1 cellular context compared by ENCODE assay signal in the genomic region with DNA sequence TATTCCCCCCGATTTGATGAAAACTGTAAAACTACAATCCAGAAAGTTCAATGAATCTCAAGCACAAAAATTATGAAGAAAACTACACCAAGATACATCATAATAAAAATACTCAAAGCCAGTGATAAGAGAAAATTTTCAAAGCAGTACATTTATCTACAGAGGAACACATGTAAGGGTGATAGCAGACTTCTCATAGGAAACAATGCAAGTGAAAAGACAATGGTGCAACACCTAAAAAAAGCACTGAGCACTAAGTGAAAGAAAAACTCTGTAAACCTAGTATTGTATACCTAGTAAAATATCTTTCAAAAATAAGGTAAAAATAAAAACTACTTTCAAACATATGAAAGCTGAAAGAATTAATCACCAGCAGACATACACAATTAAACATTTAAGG.
A peak's percentile ranks its signal among the peaks of the same experiment; 100 is the strongest.
TF ChIP-seq lines count a peak whose summit lies in the region.

No MANE protein-coding gene starts in this region.

TF ChIP-seq in K562, 482 proteins besides CTCF, POLR2A, EP300 and RAD21 (continued from another document):
- TF ChIP-seq, protein P1, sequence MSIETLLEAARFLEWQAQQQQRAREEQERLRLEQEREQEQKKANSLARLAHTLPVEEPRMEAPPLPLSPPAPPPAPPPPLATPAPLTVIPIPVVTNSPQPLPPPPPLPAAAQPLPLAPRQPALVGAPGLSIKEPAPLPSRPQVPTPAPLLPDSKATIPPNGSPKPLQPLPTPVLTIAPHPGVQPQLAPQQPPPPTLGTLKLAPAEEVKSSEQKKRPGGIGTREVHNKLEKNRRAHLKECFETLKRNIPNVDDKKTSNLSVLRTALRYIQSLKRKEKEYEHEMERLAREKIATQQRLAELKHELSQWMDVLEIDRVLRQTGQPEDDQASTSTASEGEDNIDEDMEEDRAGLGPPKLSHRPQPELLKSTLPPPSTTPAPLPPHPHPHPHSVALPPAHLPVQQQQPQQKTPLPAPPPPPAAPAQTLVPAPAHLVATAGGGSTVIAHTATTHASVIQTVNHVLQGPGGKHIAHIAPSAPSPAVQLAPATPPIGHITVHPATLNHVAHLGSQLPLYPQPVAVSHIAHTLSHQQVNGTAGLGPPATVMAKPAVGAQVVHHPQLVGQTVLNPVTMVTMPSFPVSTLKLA (conservative IDR thresholded peaks at IDR 0.05) = no peak
- TF ChIP-seq TEAD2 (tag; IDR thresholded peaks at IDR 0.05) (no peak), ZBTB9 (CRISPR knock-in tag; IDR thresholded peaks at IDR 0.05) (no peak), TAL1 (IDR thresholded peaks at IDR 0.05) (peak; percentile 21; the same call in 1 of the 2 replicates), U2AF1 (optimal IDR thresholded peaks at IDR 0.05; ENCODE audit: low read depth, low read length) (no peak), PHTF2 (CRISPR knock-in tag; IDR thresholded peaks at IDR 0.05) (no peak), SUPT5H (IDR thresholded peaks at IDR 0.05) (no peak), FOXK2 (conservative IDR thresholded peaks at IDR 0.05 in 1 of 2, IDR thresholded peaks at IDR 0.05 in 1 of 2; ENCODE audit: low read depth in 2 of 2) (0 out of 4 replicates have a peak, but pooled peaks of 1 of the 2 experiments have one; percentile 11), MAFF (IDR thresholded peaks at IDR 0.05; ENCODE audit: low read length) (no peak), SOX6 (IDR thresholded peaks at IDR 0.05) (peak; percentile 33; the same call in 1 of the 2 replicates), TAF15 (IDR thresholded peaks at IDR 0.05; ENCODE audit: low read depth, low read length) (no peak), CAMTA2 (CRISPR knock-in tag; conservative IDR thresholded peaks at IDR 0.05) (no peak), SIN3A (IDR thresholded peaks at IDR 0.05; ENCODE audit: borderline replicate concordance in 2 of 2, control insufficient read depth in 1 of 2, low read depth in 2 of 2, low read length in 2 of 2) (no peak), STAT5A (IDR thresholded peaks at IDR 0.05; ENCODE audit: borderline replicate concordance, low read length) (peak; percentile 35), ZNF639 (CRISPR knock-in tag; conservative IDR thresholded peaks at IDR 0.05 in 1 of 2, IDR thresholded peaks at IDR 0.05 in 1 of 2) (0 out of 4 replicates have a peak, but pooled peaks of 1 of the 2 experiments have one; percentile 20), ZBED1 (IDR thresholded peaks at IDR 0.05) (no peak), MCM2 (IDR thresholded peaks at IDR 0.05; ENCODE audit: low read depth) (no peak), FOXJ3 (CRISPR knock-in tag; IDR thresholded peaks at IDR 0.05) (no peak), ZNF384 (IDR thresholded peaks at IDR 0.05; ENCODE audit: low read depth, low read length) (0 out of 2 replicates have a peak, but pooled peaks have one; percentile 30), TRIM28 (IDR thresholded peaks at IDR 0.05) (peak; percentile 100), TRIM24 (IDR thresholded peaks at IDR 0.05) (peak; percentile 87 to 96), ZNF212 (CRISPR knock-in tag; IDR thresholded peaks at IDR 0.05) (no peak), GTF2E2 (tag; IDR thresholded peaks at IDR 0.05) (no peak), EP400 (IDR thresholded peaks at IDR 0.05) (peak; percentile 30; the same call in 1 of the 2 replicates), ZNF134 (CRISPR knock-in tag; conservative IDR thresholded peaks at IDR 0.05) (no peak), KLF6 (CRISPR knock-in tag; IDR thresholded peaks at IDR 0.05; ENCODE audit: borderline replicate concordance) (no peak), JUN (IDR thresholded peaks at IDR 0.05; ENCODE audit: borderline replicate concordance, low read depth, low read length) (peak; percentile 54; the same call in 1 of the 2 replicates), JUN (CRISPR knock-in tag; IDR thresholded peaks at IDR 0.05; ENCODE audit: borderline replicate concordance) (no peak)
- TF ChIP-seq, protein P2, sequence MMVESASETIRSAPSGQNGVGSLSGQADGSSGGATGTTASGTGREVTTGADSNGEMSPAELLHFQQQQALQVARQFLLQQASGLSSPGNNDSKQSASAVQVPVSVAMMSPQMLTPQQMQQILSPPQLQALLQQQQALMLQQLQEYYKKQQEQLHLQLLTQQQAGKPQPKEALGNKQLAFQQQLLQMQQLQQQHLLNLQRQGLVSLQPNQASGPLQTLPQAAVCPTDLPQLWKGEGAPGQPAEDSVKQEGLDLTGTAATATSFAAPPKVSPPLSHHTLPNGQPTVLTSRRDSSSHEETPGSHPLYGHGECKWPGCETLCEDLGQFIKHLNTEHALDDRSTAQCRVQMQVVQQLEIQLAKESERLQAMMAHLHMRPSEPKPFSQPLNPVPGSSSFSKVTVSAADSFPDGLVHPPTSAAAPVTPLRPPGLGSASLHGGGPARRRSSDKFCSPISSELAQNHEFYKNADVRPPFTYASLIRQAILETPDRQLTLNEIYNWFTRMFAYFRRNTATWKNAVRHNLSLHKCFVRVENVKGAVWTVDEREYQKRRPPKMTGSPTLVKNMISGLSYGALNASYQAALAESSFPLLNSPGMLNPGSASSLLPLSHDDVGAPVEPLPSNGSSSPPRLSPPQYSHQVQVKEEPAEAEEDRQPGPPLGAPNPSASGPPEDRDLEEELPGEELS (CRISPR knock-in tag; IDR thresholded peaks at IDR 0.05; ENCODE audit: borderline replicate concordance) = no peak
- TF ChIP-seq, protein P3, sequence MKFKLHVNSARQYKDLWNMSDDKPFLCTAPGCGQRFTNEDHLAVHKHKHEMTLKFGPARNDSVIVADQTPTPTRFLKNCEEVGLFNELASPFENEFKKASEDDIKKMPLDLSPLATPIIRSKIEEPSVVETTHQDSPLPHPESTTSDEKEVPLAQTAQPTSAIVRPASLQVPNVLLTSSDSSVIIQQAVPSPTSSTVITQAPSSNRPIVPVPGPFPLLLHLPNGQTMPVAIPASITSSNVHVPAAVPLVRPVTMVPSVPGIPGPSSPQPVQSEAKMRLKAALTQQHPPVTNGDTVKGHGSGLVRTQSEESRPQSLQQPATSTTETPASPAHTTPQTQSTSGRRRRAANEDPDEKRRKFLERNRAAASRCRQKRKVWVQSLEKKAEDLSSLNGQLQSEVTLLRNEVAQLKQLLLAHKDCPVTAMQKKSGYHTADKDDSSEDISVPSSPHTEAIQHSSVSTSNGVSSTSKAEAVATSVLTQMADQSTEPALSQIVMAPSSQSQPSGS (CRISPR knock-in tag; IDR thresholded peaks at IDR 0.05) = no peak
- TF ChIP-seq, protein P4, sequence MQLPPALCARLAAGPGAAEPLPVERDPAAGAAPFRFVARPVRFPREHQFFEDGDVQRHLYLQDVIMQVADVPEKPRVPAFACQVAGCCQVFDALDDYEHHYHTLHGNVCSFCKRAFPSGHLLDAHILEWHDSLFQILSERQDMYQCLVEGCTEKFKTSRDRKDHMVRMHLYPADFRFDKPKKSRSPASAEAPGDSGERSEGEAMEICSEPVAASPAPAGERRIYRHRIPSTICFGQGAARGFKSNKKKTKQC (CRISPR knock-in tag; IDR thresholded peaks at IDR 0.05) = no peak
- TF ChIP-seq, protein P5, sequence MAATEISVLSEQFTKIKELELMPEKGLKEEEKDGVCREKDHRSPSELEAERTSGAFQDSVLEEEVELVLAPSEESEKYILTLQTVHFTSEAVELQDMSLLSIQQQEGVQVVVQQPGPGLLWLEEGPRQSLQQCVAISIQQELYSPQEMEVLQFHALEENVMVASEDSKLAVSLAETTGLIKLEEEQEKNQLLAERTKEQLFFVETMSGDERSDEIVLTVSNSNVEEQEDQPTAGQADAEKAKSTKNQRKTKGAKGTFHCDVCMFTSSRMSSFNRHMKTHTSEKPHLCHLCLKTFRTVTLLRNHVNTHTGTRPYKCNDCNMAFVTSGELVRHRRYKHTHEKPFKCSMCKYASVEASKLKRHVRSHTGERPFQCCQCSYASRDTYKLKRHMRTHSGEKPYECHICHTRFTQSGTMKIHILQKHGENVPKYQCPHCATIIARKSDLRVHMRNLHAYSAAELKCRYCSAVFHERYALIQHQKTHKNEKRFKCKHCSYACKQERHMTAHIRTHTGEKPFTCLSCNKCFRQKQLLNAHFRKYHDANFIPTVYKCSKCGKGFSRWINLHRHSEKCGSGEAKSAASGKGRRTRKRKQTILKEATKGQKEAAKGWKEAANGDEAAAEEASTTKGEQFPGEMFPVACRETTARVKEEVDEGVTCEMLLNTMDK (IDR thresholded peaks at IDR 0.05; ENCODE audit: borderline replicate concordance, insufficient read depth, low read depth, low read length, poor library complexity, severe bottlenecking) = no peak
- TF ChIP-seq, protein P6, sequence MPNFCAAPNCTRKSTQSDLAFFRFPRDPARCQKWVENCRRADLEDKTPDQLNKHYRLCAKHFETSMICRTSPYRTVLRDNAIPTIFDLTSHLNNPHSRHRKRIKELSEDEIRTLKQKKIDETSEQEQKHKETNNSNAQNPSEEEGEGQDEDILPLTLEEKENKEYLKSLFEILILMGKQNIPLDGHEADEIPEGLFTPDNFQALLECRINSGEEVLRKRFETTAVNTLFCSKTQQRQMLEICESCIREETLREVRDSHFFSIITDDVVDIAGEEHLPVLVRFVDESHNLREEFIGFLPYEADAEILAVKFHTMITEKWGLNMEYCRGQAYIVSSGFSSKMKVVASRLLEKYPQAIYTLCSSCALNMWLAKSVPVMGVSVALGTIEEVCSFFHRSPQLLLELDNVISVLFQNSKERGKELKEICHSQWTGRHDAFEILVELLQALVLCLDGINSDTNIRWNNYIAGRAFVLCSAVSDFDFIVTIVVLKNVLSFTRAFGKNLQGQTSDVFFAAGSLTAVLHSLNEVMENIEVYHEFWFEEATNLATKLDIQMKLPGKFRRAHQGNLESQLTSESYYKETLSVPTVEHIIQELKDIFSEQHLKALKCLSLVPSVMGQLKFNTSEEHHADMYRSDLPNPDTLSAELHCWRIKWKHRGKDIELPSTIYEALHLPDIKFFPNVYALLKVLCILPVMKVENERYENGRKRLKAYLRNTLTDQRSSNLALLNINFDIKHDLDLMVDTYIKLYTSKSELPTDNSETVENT (CRISPR knock-in tag; IDR thresholded peaks at IDR 0.05) = no peak
- TF ChIP-seq, protein P7, sequence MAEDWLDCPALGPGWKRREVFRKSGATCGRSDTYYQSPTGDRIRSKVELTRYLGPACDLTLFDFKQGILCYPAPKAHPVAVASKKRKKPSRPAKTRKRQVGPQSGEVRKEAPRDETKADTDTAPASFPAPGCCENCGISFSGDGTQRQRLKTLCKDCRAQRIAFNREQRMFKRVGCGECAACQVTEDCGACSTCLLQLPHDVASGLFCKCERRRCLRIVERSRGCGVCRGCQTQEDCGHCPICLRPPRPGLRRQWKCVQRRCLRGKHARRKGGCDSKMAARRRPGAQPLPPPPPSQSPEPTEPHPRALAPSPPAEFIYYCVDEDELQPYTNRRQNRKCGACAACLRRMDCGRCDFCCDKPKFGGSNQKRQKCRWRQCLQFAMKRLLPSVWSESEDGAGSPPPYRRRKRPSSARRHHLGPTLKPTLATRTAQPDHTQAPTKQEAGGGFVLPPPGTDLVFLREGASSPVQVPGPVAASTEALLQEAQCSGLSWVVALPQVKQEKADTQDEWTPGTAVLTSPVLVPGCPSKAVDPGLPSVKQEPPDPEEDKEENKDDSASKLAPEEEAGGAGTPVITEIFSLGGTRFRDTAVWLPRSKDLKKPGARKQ (CRISPR knock-in tag; IDR thresholded peaks at IDR 0.05) = no peak
